Comparison of ENCODE assay signal across 15 cellular contexts in genomic region chr6:115969207-115969929, GRCh38.
DNase-seq lines count a peak whose midpoint lies in the region; ATAC-seq and TF ChIP-seq lines count a peak whose summit lies in the region.
"Had no signal": no experiment of that assay in that cellular context is flagged by ENCODE, and none has a peak within 500 bp of the region (broad histone marks: within the 10 kb centered on the region; RNA-seq: fewer than 3 reads in every experiment).

No MANE protein-coding gene starts in this region.

- TF ChIP-seq CTCF in Panc1 (IDR thresholded peaks at IDR 0.05) (peak; percentile 21), gastroesophageal sphincter (IDR thresholded peaks at IDR 0.05) (no peak), BE2C (IDR thresholded peaks at IDR 0.05; ENCODE audit: low read depth, low read length) (no peak)

- H3K4me3 ChIP-seq in Panc1 (ENCODE audit: low read depth in 2 of 2, low read length in 2 of 2) = no peak overlapping the region
- no peak overlapping the region for H3K4me3 ChIP-seq in neuronal stem cell (ENCODE audit: low read length in 2 of 2)
- no peak overlapping the region for H3K4me3 ChIP-seq in gastroesophageal sphincter
- no peak overlapping the region for H3K4me3 ChIP-seq in BE2C (ENCODE audit: low read depth, low read length)
- H3K4me3 ChIP-seq in H7 (ENCODE audit: insufficient read depth, low read depth, low read length) = no peak overlapping the region

- no peak overlapping the region for H3K18ac ChIP-seq in neuronal stem cell (ENCODE audit: low read length)

- POLR2A ChIA-PET in Panc1 (lab: Charles Lee) = no interaction called here

- ATAC-seq in Panc1 (no peak), gastroesophageal sphincter (no peak)
- ATAC-seq: activated T-cell treated with anti-CD3 and anti-CD28 coated beads, Interleukin-2, amount 50 U/mL, for 4 hours; natural killer cell had no signal

- no peak overlapping the region for H2BK15ac ChIP-seq in neuronal stem cell (ENCODE audit: low read length)

- no peak overlapping the region for H2BK12ac ChIP-seq in neuronal stem cell (ENCODE audit: low read length)

- no peaks in the 10 kb centered on the region for H3K27me3 ChIP-seq in Panc1 (ENCODE audit: control insufficient read depth, insufficient read depth, low read length)
- H3K27me3 ChIP-seq in neuronal stem cell (ENCODE audit: control insufficient read depth in 3 of 3, insufficient read depth in 3 of 3, low read depth in 1 of 3, low read length in 3 of 3) = no peaks in the 10 kb centered on the region
- H3K27me3 ChIP-seq in gastroesophageal sphincter = no peaks in the 10 kb centered on the region
- no peaks in the 10 kb centered on the region for H3K27me3 ChIP-seq in BE2C
- H3K27me3 ChIP-seq in H7 (ENCODE audit: control insufficient read depth, insufficient read depth, low read length) = no peaks in the 10 kb centered on the region
- H3K27me3 ChIP-seq: spleen had no signal

- no TSS peak for BruUV-seq in Panc1 (replicated peaks; lab: Mats Ljungman, UMichigan)

- no peak overlapping the region for H2BK120ac ChIP-seq in neuronal stem cell (ENCODE audit: low read depth, low read length)

- no peak for TF ChIP-seq POLR2A in gastroesophageal sphincter (IDR thresholded peaks at IDR 0.05)

- no peak overlapping the region for H3K23ac ChIP-seq in neuronal stem cell (ENCODE audit: low read depth, low read length, poor library complexity)

- H3K27ac ChIP-seq in Panc1 (ENCODE audit: low read length) (no peak overlapping the region), neuronal stem cell (replicated peaks; ENCODE audit: low read length) (no peak overlapping the region), gastroesophageal sphincter (no peak overlapping the region)
- H3K27ac ChIP-seq: spleen had no signal

- H2AFZ ChIP-seq in neuronal stem cell (ENCODE audit: low read length) = peak overlapping the region; percentile 53

- H3K4me2 ChIP-seq in neuronal stem cell (ENCODE audit: insufficient read depth, low read length, poor library complexity, severe bottlenecking) = no peak overlapping the region

- H3K9ac ChIP-seq in neuronal stem cell (ENCODE audit: low read depth, low read length, poor library complexity) = no peak overlapping the region

- H2AK5ac ChIP-seq in neuronal stem cell (ENCODE audit: low read depth, low read length) = no peak overlapping the region

- TF ChIP-seq EP300 in gastroesophageal sphincter (IDR thresholded peaks at IDR 0.05) = no peak

- in situ Hi-C loops in Panc1 (cut with HindIII; ENCODE audit: low pct_unique_long_range_greater_than_20kb, low sequenced_read_pairs) = no loop called here

- peak; percentile 5 for DNase-seq in EH (ENCODE audit: low read depth)
- DNase-seq in Panc1 (ENCODE audit: low read depth, low spot score) = no peak
- DNase-seq in globus pallidus (ENCODE audit: low spot score) = peak; percentile 83
- peak; percentile 29 for DNase-seq in neuronal stem cell (ENCODE audit: low spot score)
- DNase-seq in OCI-M2 (lab: John Stamatoyannopoulos, UW; ENCODE audit: unreplicated experiment) = no peak
- no peak for DNase-seq in BE2C
- DNase-seq in H7 = no peak
- DNase-seq: activated T-cell treated with anti-CD3 and anti-CD28 coated beads, Interleukin-2, amount 50 U/mL, for 4 hours; aorta; CD4-positive, alpha-beta memory T cell; KG1; natural killer cell; NCI-H187 treated with DMSO at 0.1 percent for 48 hours; spleen had no signal

- H3K4me1 ChIP-seq in Panc1 (ENCODE audit: control insufficient read depth, insufficient read depth, low read length) (no peaks in the 10 kb centered on the region), neuronal stem cell (ENCODE audit: control insufficient read depth in 2 of 2, insufficient read depth in 1 of 2, low read depth in 1 of 2, low read length in 2 of 2) (peaks cover 0 to 4% of the 10 kb centered on the region in 2 donors), gastroesophageal sphincter (no peaks in the 10 kb centered on the region), BE2C (no peaks in the 10 kb centered on the region)
- H3K4me1 ChIP-seq: spleen had no signal

- intact Hi-C loops in Panc1 (cut with micrococcal nuclease; ENCODE audit: unreplicated experiment) = no loop called here

- H3K14ac ChIP-seq in neuronal stem cell (ENCODE audit: low read length) = no peak overlapping the region

- H3K36me3 ChIP-seq in Panc1 (ENCODE audit: control insufficient read depth, insufficient read depth, low read length) (no peaks in the 10 kb centered on the region), neuronal stem cell (replicated peaks in 1 of 2; ENCODE audit: control insufficient read depth in 2 of 2, insufficient read depth in 2 of 2, low read length in 2 of 2) (no peaks in the 10 kb centered on the region), gastroesophageal sphincter (no peaks in the 10 kb centered on the region), BE2C (no peaks in the 10 kb centered on the region), H7 (replicated peaks; ENCODE audit: control insufficient read depth, insufficient read depth, low read length) (no peaks in the 10 kb centered on the region)
- H3K36me3 ChIP-seq: spleen had no signal

- H4K8ac ChIP-seq in neuronal stem cell (ENCODE audit: low read depth, low read length) = no peak overlapping the region

- no peaks in the 10 kb centered on the region for H3K79me1 ChIP-seq in neuronal stem cell (ENCODE audit: low read depth, low read length)

- no CpG with 5 or more reads among the region's 7 CpGs for WGBS in neuronal stem cell (ENCODE audit: extremely low coverage in 2 of 2, insufficient read length in 2 of 2, insufficient replicate concordance in 1 of 2), 2 donors
- 75 to 90% methylated on average over 2 to 7 of the region's 7 CpGs for WGBS in gastroesophageal sphincter (ENCODE audit: low coverage in 1 of 2), 2 donors

- H3K4ac ChIP-seq in neuronal stem cell (ENCODE audit: low read length) = no peak overlapping the region

- H3K9me3 ChIP-seq in Panc1 (ENCODE audit: control insufficient read depth, insufficient read depth, low read depth, low read length) (no peaks in the 10 kb centered on the region), neuronal stem cell (replicated peaks in 1 of 2; ENCODE audit: control insufficient read depth in 2 of 2, insufficient read depth in 1 of 2, low read depth in 1 of 2, low read length in 2 of 2) (no peaks in the 10 kb centered on the region), gastroesophageal sphincter (no peaks in the 10 kb centered on the region), BE2C (no peaks in the 10 kb centered on the region)
- H3K9me3 ChIP-seq: spleen had no signal

- CTCF ChIA-PET in Panc1 (lab: Charles Lee) = interaction anchor here (0.6 kb wide), 1 partner anchor 12 kb away, joined by 3 read pairs; no protein-coding TSS in a partner anchor

- H4K91ac ChIP-seq in neuronal stem cell (ENCODE audit: low read depth, low read length, poor library complexity) = no peak overlapping the region

- no peak overlapping the region for H2BK5ac ChIP-seq in neuronal stem cell (ENCODE audit: low read length)

Comparison
In these comparisons a context has a peak if more than half of its experiments do, and no peak if none do; other contexts are left out.
1. DNase-seq: peak in EH (single experiment), globus pallidus (single experiment) and neuronal stem cell (single experiment); none in Panc1 (single experiment), OCI-M2 (single experiment), BE2C (single experiment) and H7 (single experiment).